In genomic region chr5:123951204-123951977, GRCh38 we compare ENCODE assay signal across 1 cellular context.
A peak's percentile ranks its signal among the peaks of the same experiment; 100 is the strongest.
TF ChIP-seq lines count a peak whose summit lies in the region.

No MANE protein-coding gene starts in this region.

TF ChIP-seq in SK-N-SH, 30 proteins besides CTCF, POLR2A, EP300 and RAD21 (continued from another document):
- TF ChIP-seq ZBTB33 (IDR thresholded peaks at IDR 0.05; ENCODE audit: borderline replicate concordance, low read depth) (no peak), GATA2 (CRISPR knock-in tag; IDR thresholded peaks at IDR 0.05) (no peak), SMC3 (IDR thresholded peaks at IDR 0.05; ENCODE audit: low read depth, low read length) (no peak), RCOR1 (IDR thresholded peaks at IDR 0.05; ENCODE audit: low read length) (no peak), REST (IDR thresholded peaks at IDR 0.05; ENCODE audit: low read depth, low read length) (no peak), JUND (IDR thresholded peaks at IDR 0.05) (peak; percentile 85), ELF1 (IDR thresholded peaks at IDR 0.05) (no peak), EZH2phosphoT487 (IDR thresholded peaks at IDR 0.05; ENCODE audit: borderline replicate concordance, low read depth) (no peak)
